In the genomic region with DNA sequence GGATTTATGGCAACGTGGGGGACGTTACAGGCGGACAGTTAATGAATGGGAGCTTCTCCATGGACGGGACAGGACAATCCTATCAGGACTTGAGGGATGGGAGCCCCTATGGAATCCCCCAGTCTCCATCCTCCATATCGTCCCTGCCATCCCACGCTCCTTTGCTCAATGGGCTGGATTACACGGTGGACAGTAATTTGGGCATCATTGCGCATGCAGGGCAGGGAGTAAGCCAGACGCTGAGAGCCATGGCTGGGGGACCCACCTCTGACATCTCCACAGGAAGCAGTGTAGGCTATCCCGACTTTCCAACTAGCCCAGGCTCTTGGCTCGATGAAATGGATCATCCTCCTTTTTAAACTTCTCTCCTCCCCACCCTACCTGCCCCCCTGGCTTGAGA, we compare ENCODE assay signal across 8 cellular contexts. TPM values are rescaled to one million over a fixed set of nuclear protein-coding genes. Genes with fewer than 3 reads are reported as not detected.
"Had no signal": no experiment of that assay in that cellular context is flagged by ENCODE, and none has a peak within 500 bp of the region (broad histone marks: within the 10 kb centered on the region; RNA-seq: fewer than 3 reads in every experiment).

No MANE protein-coding gene starts in this region.

- H3K9ac ChIP-seq: GM23248 had no signal

- H3K9me3 ChIP-seq: HAP-1 had no signal

- H3K4me3 Mint-ChIP-seq: HFFc6, IgD-negative memory B cell had no signal

- H3K27me3 Mint-ChIP-seq: IgD-negative memory B cell had no signal

- H2AFZ ChIP-seq: GM23248 had no signal

- ATAC-seq: HCT116 had no signal

- H3K4me1 ChIP-seq: HAP-1 had no signal

- H3K27ac ChIP-seq: GM23248 had no signal

- DNase-seq: GM23248, GOT3, H7, HFFc6 had no signal

- H3K4me3 ChIP-seq: GM23248, HAP-1 had no signal

- FAIRE-seq: HTR-8/SVneo had no signal

- H3K27ac Mint-ChIP-seq: HFFc6 had no signal

- H3K9me3 Mint-ChIP-seq: HFFc6, IgD-negative memory B cell had no signal

RNA-seq across cellular contexts. Expression of a gene that starts 44.2 kb away (rescaled TPM):
- total RNA-seq: GM23248 had no signal
